ENCODE assay signal across 21 cellular contexts in genomic region chr19:13717194-13717643, GRCh38. TPM values are rescaled to one million over a fixed set of nuclear protein-coding genes. Genes with fewer than 3 reads are reported as not detected.
A peak's percentile ranks its signal among the peaks of the same experiment; 100 is the strongest.
DNase-seq lines count a peak whose midpoint lies in the region; ATAC-seq and TF ChIP-seq lines count a peak whose summit lies in the region.
"Had no signal": no experiment of that assay in that cellular context is flagged by ENCODE, and none has a peak within 500 bp of the region (broad histone marks: within the 10 kb centered on the region; RNA-seq: fewer than 3 reads in every experiment).

No MANE protein-coding gene starts in this region.

- H3K36me3 ChIP-seq in MG63 (no peaks in the 10 kb centered on the region), transverse colon (no peaks in the 10 kb centered on the region)
- H3K36me3 ChIP-seq: ascending aorta had no signal

- no peak for TF ChIP-seq POLR2A in transverse colon (IDR thresholded peaks at IDR 0.05)

- H3K9me3 ChIP-seq in MG63 (peaks cover 21% of the 10 kb centered on the region), transverse colon (peaks cover 0 to 3% of the 10 kb centered on the region in 2 donors)
- H3K9me3 ChIP-seq: ascending aorta, psoas muscle had no signal

- H3K27ac ChIP-seq in transverse colon = no peak overlapping the region
- H3K27ac ChIP-seq: ascending aorta, HL-60, psoas muscle had no signal

- DNase-seq in EH (ENCODE audit: low read depth) (peak; percentile 56), MG63 (peak; percentile 57), RPMI7951 (ENCODE audit: low read depth) (peak; percentile 94), foreskin melanocyte (peak; percentile 78), transverse colon (no peak), inferior parietal cortex (ENCODE audit: extremely low spot score) (no peak)
- no peak for DNase-seq in activated naive CD4-positive, alpha-beta T cell treated with Interleukin-2 at 50 U/mL for 16 hours
- DNase-seq: activated CD4-positive, alpha-beta T cell treated with anti-CD3 and anti-CD28 coated beads, Interleukin-2, amount 50 U/mL, for 1 hour; activated naive CD4-positive, alpha-beta T cell; AML-193; effector memory CD8-positive, alpha-beta T cell; H9; KG1; mesendoderm; NCI-H1694; NCI-H446 treated with DMSO at 0.1 percent for 48 hours; nephron progenitor cell; psoas muscle had no signal

- no peak for TF ChIP-seq CTCF in transverse colon (IDR thresholded peaks at IDR 0.05)

- TF ChIP-seq EP300 in transverse colon (IDR thresholded peaks at IDR 0.05; ENCODE audit: low read depth) = no peak

- in situ Hi-C loops in transverse colon (cut with MboI; ENCODE audit: low pct_ligation_motif_present in 1 of 4, low pct_unique_long_range_greater_than_20kb in 1 of 4, low sequenced_read_pairs in 3 of 4) = loop anchor here (5.0 to 25.0 kb wide), 5 partner anchors 105 to 430 kb away; no protein-coding TSS in a partner anchor

- intact Hi-C loops in transverse colon (cut with DNase I; ENCODE audit: low total_unique reads) = no loop called here

- ATAC-seq in GM18520 (IDR thresholded peaks at IDR 0.05; ENCODE audit: unreplicated experiment) = no peak
- ATAC-seq: effector memory CD8-positive, alpha-beta T cell; psoas muscle had no signal

- H3K4me1 ChIP-seq in transverse colon = no peaks in the 10 kb centered on the region
- H3K4me1 ChIP-seq: psoas muscle had no signal

- 39 to 42% methylated on average over 4 to 8 of the region's 8 CpGs for WGBS in transverse colon (ENCODE audit: low coverage in 1 of 2), 2 donors

- H3K4me3 ChIP-seq in MG63 (no peak overlapping the region), transverse colon (no peak overlapping the region)
- H3K4me3 ChIP-seq: ascending aorta, psoas muscle had no signal

- no peaks in the 10 kb centered on the region for H3K27me3 ChIP-seq in MG63
- peaks cover 4% of the 10 kb centered on the region for H3K27me3 ChIP-seq in transverse colon
- H3K27me3 ChIP-seq: ascending aorta had no signal

RNA-seq across cellular contexts. Expression of gene MRI1, which starts 47.1 kb away (rescaled TPM):
- total RNA-seq in MG63 (2014; rRNA removed; shearing (Covaris generic); ENCODE audit: low replicate concordance) = 27.8 and 37.2 TPM in 2 replicates
- 24.9 and 52.5 TPM in 2 replicates for total RNA-seq in RPMI7951 (2014; rRNA removed; shearing (Covaris generic))
- 100 to 1,000 TPM in 2 of 4 donors, 10 to 100 TPM in 2; 63.0 to 304 (median 99.2) TPM for total RNA-seq in transverse colon

RNA-seq across cellular contexts. Expression of gene C19orf53, which starts 57.0 kb away (rescaled TPM):
- 70.3 and 247 TPM in 2 replicates for total RNA-seq in MG63 (2014; rRNA removed; shearing (Covaris generic); ENCODE audit: low replicate concordance)
- 213 and 223 TPM in 2 replicates for total RNA-seq in RPMI7951 (2014; rRNA removed; shearing (Covaris generic))
- 100 to 1,000 TPM in 2 of 4 donors, 10 to 100 TPM in 2; 48.6 to 111 (median 94.2) TPM for total RNA-seq in transverse colon

Comparison
In these comparisons a context has a peak if more than half of its experiments do, and no peak if none do; other contexts are left out.
1. DNase-seq: peak in EH (single experiment), MG63 (single experiment), RPMI7951 (single experiment) and foreskin melanocyte (single experiment); none in activated naive CD4-positive, alpha-beta T cell treated with Interleukin-2 at 50 U/mL for 16 hours (single experiment), transverse colon (single experiment) and inferior parietal cortex (single experiment).